Comparison of ENCODE assay signal across 1 cellular context in genomic region chr20:1623501-1624250, GRCh38.
TF ChIP-seq lines count a peak whose summit lies in the region.

No MANE protein-coding gene starts in this region.

TF ChIP-seq in GM23338, 12 proteins besides CTCF, POLR2A, EP300 and RAD21 (continued from another document):
- no peak for TF ChIP-seq ZNF462 (CRISPR knock-in tag; IDR thresholded peaks at IDR 0.05)
- no peak for TF ChIP-seq CREB1 (CRISPR knock-in tag; IDR thresholded peaks at IDR 0.05; ENCODE audit: low read depth)
- TF ChIP-seq REST (IDR thresholded peaks at IDR 0.05; ENCODE audit: unreplicated experiment), result no peak
